In genomic region chr1:109112056-109112651, GRCh38 we compare ENCODE assay signal across 8 cellular contexts. TPM values are rescaled to one million over a fixed set of nuclear protein-coding genes. Genes with fewer than 3 reads are reported as not detected.
DNase-seq lines count a peak whose midpoint lies in the region; ATAC-seq and TF ChIP-seq lines count a peak whose summit lies in the region.

No MANE protein-coding gene starts in this region.

- no peaks in the 10 kb centered on the region for H3K79me1 ChIP-seq in H9 (ENCODE audit: insufficient read depth, low read depth, low read length, poor library complexity, severe bottlenecking)

- H3K4me2 ChIP-seq in H9 (ENCODE audit: insufficient read depth, insufficient read length, low read length) (peak overlapping the region; percentile 44), neural cell (ENCODE audit: low read length) (peak overlapping the region; percentile 35)

- no peak overlapping the region; the same call in 1 of the 2 replicates for H3K4ac ChIP-seq in H9 (ENCODE audit: low read depth, low read length)

- no peak overlapping the region for H3K56ac ChIP-seq in H9 (ENCODE audit: insufficient read length, low read depth, low read length)

- H3K27me3 ChIP-seq in H9 (ENCODE audit: insufficient read depth, low read length) (peaks cover 23% of the 10 kb centered on the region; the same call in 1 of the 2 replicates), neural cell (ENCODE audit: insufficient read depth, low read depth, low read length) (peaks cover 2% of the 10 kb centered on the region)

- H2AFZ ChIP-seq in H9 (ENCODE audit: low read length) (no peak overlapping the region), neural cell (ENCODE audit: low read depth, low read length) (no peak overlapping the region)

- H3K79me2 ChIP-seq in H9 (ENCODE audit: insufficient read depth, low read length) (no peaks in the 10 kb centered on the region), neural cell (replicated peaks; ENCODE audit: insufficient read depth, low read length) (no peaks in the 10 kb centered on the region)

- no peak overlapping the region for H2BK20ac ChIP-seq in H9 (ENCODE audit: low read depth, low read length, poor library complexity, severe bottlenecking)

- no peaks in the 10 kb centered on the region for H3K36me3 Mint-ChIP-seq in H9 (ENCODE audit: insufficient read depth in 1 of 3, low read depth in 3 of 3)

- H2BK5ac ChIP-seq in H9 (ENCODE audit: insufficient read length, low read length), result no peak overlapping the region

- no peak overlapping the region for H3K9ac ChIP-seq in H9 (ENCODE audit: extremely low read depth, insufficient read length, low read length)
- H3K9ac ChIP-seq in neural cell (ENCODE audit: low read length), result peak overlapping the region; percentile 43

- H3K27ac Mint-ChIP-seq in H9, result peak overlapping the region in 1 of 3 experiments; percentile 87; a peak in 1 of 7 replicates

- H3K4me1 ChIP-seq in H9 (ENCODE audit: insufficient read depth, low read length), result no peaks in the 10 kb centered on the region

- peak; percentile 71 for TF ChIP-seq RAD21 in neural cell (conservative IDR thresholded peaks at IDR 0.05)

- no peak overlapping the region for H4K91ac ChIP-seq in H9 (ENCODE audit: insufficient read length, low read depth, low read length)

- H3K9me3 Mint-ChIP-seq in H9, result no peaks in the 10 kb centered on the region

- H4K8ac ChIP-seq in H9 (replicated peaks; ENCODE audit: insufficient read length, low read depth, low read length), result no peak overlapping the region

- no peak for TF ChIP-seq CTCF in H9 (conservative IDR thresholded peaks at IDR 0.05)
- peak; percentile 53 for TF ChIP-seq CTCF in neural cell (IDR thresholded peaks at IDR 0.05; ENCODE audit: poor library complexity, severe bottlenecking)

- DNase-seq in NCI-H146 treated with DMSO at 0.1 percent for 48 hours (lab: John Stamatoyannopoulos, UW; ENCODE audit: unreplicated experiment) (peak; percentile 12), NCI-H146 (lab: John Stamatoyannopoulos, UW) (no peak), H9 (no peak), RKO (ENCODE audit: low spot score) (peak; percentile 74), middle frontal gyrus (ENCODE audit: extremely low spot score, low spot score) (no peak)

- no peak overlapping the region for H4K5ac ChIP-seq in H9 (ENCODE audit: insufficient read length, low read depth, low read length)

- H3K23me2 ChIP-seq in H9 (ENCODE audit: insufficient read length, low read depth, low read length, poor library complexity, severe bottlenecking), result peaks cover 13% of the 10 kb centered on the region

- TF ChIP-seq EP300 in neural cell (conservative IDR thresholded peaks at IDR 0.05; ENCODE audit: poor library complexity, severe bottlenecking), result no peak

- H3K36me3 ChIP-seq in neural cell (ENCODE audit: insufficient read depth, low read length), result no peaks in the 10 kb centered on the region

- no CpG with 5 or more reads among the region's 10 CpGs for WGBS in H9 (ENCODE audit: extremely low coverage, insufficient read length, low lambda C conversion rate)

- H3K4me3 Mint-ChIP-seq in H9, result peak overlapping the region in 1 of 2 experiments; percentile 14; a peak in 1 of 5 replicates

- H3K14ac ChIP-seq in H9 (ENCODE audit: insufficient read depth, low read length), result peak overlapping the region; percentile 74; the same call in 1 of the 2 replicates

- no peaks in the 10 kb centered on the region for H3K9me2 ChIP-seq in neural cell (ENCODE audit: insufficient read depth, low read length)

- peak; percentile 48 for ATAC-seq in esophagus mucosa
- no peak for ATAC-seq in GM21723 (IDR thresholded peaks at IDR 0.05; ENCODE audit: unreplicated experiment)

- peaks cover 11 to 17% of the 10 kb centered on the region in 2 experiments for H3K4me1 Mint-ChIP-seq in H9

- no peak overlapping the region for H2BK15ac ChIP-seq in H9 (ENCODE audit: low read depth, low read length)

- no peak overlapping the region for H3K23ac ChIP-seq in H9 (ENCODE audit: insufficient read length, low read depth, low read length)

- H3K27me3 Mint-ChIP-seq in H9 (ENCODE audit: low read depth), result peaks cover 80% of the 10 kb centered on the region

- peak overlapping the region; percentile 71 for H3K18ac ChIP-seq in H9 (ENCODE audit: insufficient read length, low read depth, low read length)

- H2AK5ac ChIP-seq in H9 (ENCODE audit: insufficient read length, low read length), result no peak overlapping the region

- H2BK120ac ChIP-seq in H9 (ENCODE audit: low read depth, low read length, poor library complexity, severe bottlenecking), result peak overlapping the region; percentile 96

- H4K20me1 ChIP-seq in H9 (ENCODE audit: control insufficient read depth, insufficient read depth, insufficient read length) (no peaks in the 10 kb centered on the region), neural cell (ENCODE audit: insufficient read depth) (no peaks in the 10 kb centered on the region)

- H3K4me3 ChIP-seq in neural cell (ENCODE audit: low read length), result peak overlapping the region; percentile 93

- H3T11ph ChIP-seq in H9 (ENCODE audit: low read length), result no peak overlapping the region

- H3F3A ChIP-seq in neural cell (ENCODE audit: insufficient read depth, low read length, poor library complexity, severe bottlenecking), result peaks cover 3% of the 10 kb centered on the region

- no peak overlapping the region for H3K27ac ChIP-seq in H9 (ENCODE audit: insufficient read length, low read depth, low read length)
- H3K27ac ChIP-seq in neural cell (ENCODE audit: low read length), result peak overlapping the region; percentile 74

- H2BK12ac ChIP-seq in H9 (ENCODE audit: insufficient read length, low read depth, low read length), result no peak overlapping the region

- H3K9me3 ChIP-seq in H9 (ENCODE audit: control insufficient read depth, low read depth, low read length), result no peaks in the 10 kb centered on the region
- no peaks in the 10 kb centered on the region for H3K9me3 ChIP-seq in neural cell (ENCODE audit: low read length)

TF ChIP-seq in neural cell, 6 proteins besides CTCF, POLR2A, EP300 and RAD21:
- TF ChIP-seq SMC3 (conservative IDR thresholded peaks at IDR 0.05; ENCODE audit: poor library complexity), result peak; percentile 65
- no peak for TF ChIP-seq TAF1 (IDR thresholded peaks at IDR 0.05; ENCODE audit: low read depth)
- no peak for TF ChIP-seq REST (IDR thresholded peaks at IDR 0.05; ENCODE audit: borderline replicate concordance)

RNA-seq across cellular contexts. Expression of gene ELAPOR1, which starts 1.8 kb away (rescaled TPM):
- total RNA-seq in H9 (2021) (0.55 and 1.1 TPM in 2 replicates), esophagus mucosa (1.9 TPM)
- 16.8 and 18.8 TPM in 2 replicates for polyA plus RNA-seq in neural cell
- 21.7 and 23.5 TPM in 2 replicates for polyA minus RNA-seq in neural cell

RNA-seq across cellular contexts. Expression of gene TMEM167B, which starts 21.6 kb away (rescaled TPM):
- total RNA-seq in H9 (2021) (13.9 and 15.7 TPM in 2 replicates), esophagus mucosa (28.9 TPM)
- polyA plus RNA-seq in neural cell, result 52.2 and 53.9 TPM in 2 replicates
- 43.8 and 48.2 TPM in 2 replicates for polyA minus RNA-seq in neural cell

RNA-seq across cellular contexts. Expression of gene TAF13, which starts 36.4 kb away (rescaled TPM):
- total RNA-seq in H9 (2021) (47.8 and 50.9 TPM in 2 replicates), esophagus mucosa (47.7 TPM)
- polyA plus RNA-seq in neural cell, result 60.1 and 61.4 TPM in 2 replicates
- polyA minus RNA-seq in neural cell, result 49.4 and 65.2 TPM in 2 replicates

Comparison
In these comparisons a context has a peak if more than half of its experiments do, and no peak if none do; other contexts are left out.
1. DNase-seq: peak in NCI-H146 treated with DMSO at 0.1 percent for 48 hours (single experiment) and RKO (single experiment); none in NCI-H146 (single experiment), H9 (single experiment) and middle frontal gyrus (single experiment).